22 cellular contexts compared by ENCODE assay signal in genomic region chr2:46674451-46674850, GRCh38.
"Had no signal": no experiment of that assay in that cellular context is flagged by ENCODE, and none has a peak within 500 bp of the region (broad histone marks: within the 10 kb centered on the region; RNA-seq: fewer than 3 reads in every experiment).

No MANE protein-coding gene starts in this region.

- FAIRE-seq: colon, frontal cortex, TTC549 had no signal

- ATAC-seq: activated naive CD4-positive, alpha-beta T cell treated with anti-CD3 and anti-CD28 coated beads, Interleukin-2, amount 50 U/mL, for 72 hours; activated T-helper 17 cell treated with anti-CD3 and anti-CD28 coated beads, Interleukin-2, amount 50 U/mL, for 72 hours; upper lobe of right lung; WTC11 had no signal

- H3K9ac ChIP-seq: SK-N-SH had no signal

- H3K27me3 Mint-ChIP-seq: activated T-helper 17 cell treated with anti-CD3 and anti-CD28 coated beads, Interleukin-2, amount 50 U/mL, for 72 hours had no signal

- H3K4me2 ChIP-seq: SK-N-SH had no signal

- H3K9me3 Mint-ChIP-seq: activated T-helper 17 cell treated with anti-CD3 and anti-CD28 coated beads, Interleukin-2, amount 50 U/mL, for 72 hours; central memory CD8-positive, alpha-beta T cell had no signal

- H3K27ac Mint-ChIP-seq: activated naive CD4-positive, alpha-beta T cell treated with anti-CD3 and anti-CD28 coated beads, Interleukin-2, amount 50 U/mL, for 72 hours; activated T-helper 17 cell treated with anti-CD3 and anti-CD28 coated beads, Interleukin-2, amount 50 U/mL, for 72 hours; memory B cell; nephron progenitor cell; T-helper 2 cell treated with Interferon-gamma antibody and Interleukin-4, amounts not matched to agents 5 μg/mL and 100 μg/mL, for 36 hours; WTC11 had no signal

- H3K4me3 ChIP-seq: adrenal gland, ascending aorta, sigmoid colon, thyroid gland, upper lobe of right lung had no signal

- H3K4me1 ChIP-seq: adrenal gland, ascending aorta, thyroid gland, upper lobe of right lung had no signal

- H3K9me3 ChIP-seq: thyroid gland, upper lobe of right lung had no signal

- DNase-seq: activated T-cell treated with anti-CD3 and anti-CD28 coated beads, Interleukin-2, amount 50 U/mL, for 1 hour; adrenal gland; effector memory CD4-positive, alpha-beta T cell; hippocampal formation; nephron progenitor cell; sigmoid colon; SK-N-SH; stimulated activated CD4-positive, alpha-beta T cell treated with anti-CD3 and anti-CD28 coated beads, Interleukin-4, amount 100 ng/mL, for 24 hours; stimulated activated naive CD4-positive, alpha-beta T cell treated with Interleukin-2 at 50 U/mL for 16 hours; substantia nigra; thyroid gland; upper lobe of right lung had no signal

- H3K4me1 Mint-ChIP-seq: activated T-helper 17 cell treated with anti-CD3 and anti-CD28 coated beads, Interleukin-2, amount 50 U/mL, for 72 hours; central memory CD8-positive, alpha-beta T cell; memory B cell; nephron progenitor cell had no signal

- H3K27ac ChIP-seq: adrenal gland, ascending aorta, sigmoid colon, thyroid gland, upper lobe of right lung had no signal

- H3K36me3 ChIP-seq: adrenal gland, ascending aorta, sigmoid colon, thyroid gland, upper lobe of right lung had no signal

- H3K4me3 Mint-ChIP-seq: activated T-helper 17 cell treated with anti-CD3 and anti-CD28 coated beads, Interleukin-2, amount 50 U/mL, for 72 hours; central memory CD8-positive, alpha-beta T cell; memory B cell; nephron progenitor cell; T-helper 2 cell treated with Interferon-gamma antibody and Interleukin-4, amounts not matched to agents 5 μg/mL and 100 μg/mL, for 36 hours; WTC11 had no signal

- H3K27me3 ChIP-seq: adrenal gland, ascending aorta, sigmoid colon, thyroid gland, upper lobe of right lung had no signal
